In genomic region chr11:10805741-10806140, GRCh38 we compare ENCODE assay signal across 12 cellular contexts. TPM values are rescaled to one million over a fixed set of nuclear protein-coding genes. Genes with fewer than 3 reads are reported as not detected.
DNase-seq lines count a peak whose midpoint lies in the region; ATAC-seq, FAIRE-seq and TF ChIP-seq lines count a peak whose summit lies in the region.
"Had no signal": no experiment of that assay in that cellular context is flagged by ENCODE, and none has a peak within 500 bp of the region (broad histone marks: within the 10 kb centered on the region; RNA-seq: fewer than 3 reads in every experiment).

No MANE protein-coding gene starts in this region.

- POLR2A ChIA-PET in activated CD4-positive, alpha-beta T cell treated with anti-CD3 and anti-CD28 coated beads, Interleukin-2, amount 10 ng/mL, durations not matched to agents 7 days and 5 days (lab: Charles Lee), result no interaction called here

- H3K27me3 Mint-ChIP-seq in activated CD4-positive, alpha-beta T cell treated with anti-CD3 and anti-CD28 coated beads, Interleukin-2, amount 10 ng/mL, durations not matched to agents 7 days and 5 days, result no peaks in the 10 kb centered on the region
- H3K27me3 Mint-ChIP-seq in T-helper 2 cell treated with Interferon-gamma antibody and Interleukin-4, amounts not matched to agents 5 μg/mL and 100 μg/mL, for 36 hours (ENCODE audit: low read depth), result no peaks in the 10 kb centered on the region
- H3K27me3 Mint-ChIP-seq in stimulated activated memory B cell treated with anti-CD40 and anti-IgM and Interleukin-4, amounts not matched to agents 10 μg/mL and 1 μg/mL and 100 μg/mL, for 72 hours, result no peaks in the 10 kb centered on the region

- FAIRE-seq in GM12891 (lab: Jason Lieb, UNC), result no peak

- peak overlapping the region in 4 of 21 experiments; percentile 10 to 95 (median 19) for H3K27ac ChIP-seq in skin epidermis

- DNase-seq in activated CD4-positive, alpha-beta T cell treated with anti-CD3 and anti-CD28 coated beads, Interleukin-2, amount 10 ng/mL, durations not matched to agents 7 days and 5 days, result no peak
- no peak for DNase-seq in activated CD4-positive, alpha-beta T cell treated with anti-CD3 and anti-CD28 coated beads for 4 hours
- DNase-seq in T-helper 2 cell treated with Interferon-gamma antibody and Interleukin-4, amounts not matched to agents 5 μg/mL and 100 μg/mL, for 36 hours (ENCODE audit: low spot score), result no peak
- DNase-seq in fibroblast of pulmonary artery (ENCODE audit: low read depth), result no peak
- DNase-seq in GM12891 (ENCODE audit: insufficient read length, low spot score), result no peak
- DNase-seq: ACHN, NCI-H345, SW 1271 had no signal

- no peak for TF ChIP-seq CTCF in fibroblast of pulmonary artery (IDR thresholded peaks at IDR 0.05; ENCODE audit: low read length, missing control alignments)

- no peak for TF ChIP-seq POLR2A in GM12891 (IDR thresholded peaks at IDR 0.05; ENCODE audit: low read depth, low read length)

- H3K4me3 Mint-ChIP-seq in activated CD4-positive, alpha-beta T cell treated with anti-CD3 and anti-CD28 coated beads, Interleukin-2, amount 10 ng/mL, durations not matched to agents 7 days and 5 days, result peak overlapping the region; percentile 26
- peak overlapping the region; percentile 30 for H3K4me3 Mint-ChIP-seq in T-helper 2 cell treated with Interferon-gamma antibody and Interleukin-4, amounts not matched to agents 5 μg/mL and 100 μg/mL, for 36 hours
- H3K4me3 Mint-ChIP-seq in stimulated activated memory B cell treated with anti-CD40 and anti-IgM and Interleukin-4, amounts not matched to agents 10 μg/mL and 1 μg/mL and 100 μg/mL, for 72 hours, result no peak overlapping the region

- peaks cover 70% of the 10 kb centered on the region for H3K4me1 Mint-ChIP-seq in activated CD4-positive, alpha-beta T cell treated with anti-CD3 and anti-CD28 coated beads, Interleukin-2, amount 10 ng/mL, durations not matched to agents 7 days and 5 days
- peaks cover 56% of the 10 kb centered on the region for H3K4me1 Mint-ChIP-seq in T-helper 2 cell treated with Interferon-gamma antibody and Interleukin-4, amounts not matched to agents 5 μg/mL and 100 μg/mL, for 36 hours (ENCODE audit: low read depth)
- H3K4me1 Mint-ChIP-seq in stimulated activated memory B cell treated with anti-CD40 and anti-IgM and Interleukin-4, amounts not matched to agents 10 μg/mL and 1 μg/mL and 100 μg/mL, for 72 hours, result peaks cover 42% of the 10 kb centered on the region

- H3K9me3 Mint-ChIP-seq in activated CD4-positive, alpha-beta T cell treated with anti-CD3 and anti-CD28 coated beads, Interleukin-2, amount 10 ng/mL, durations not matched to agents 7 days and 5 days, result no peaks in the 10 kb centered on the region
- H3K9me3 Mint-ChIP-seq in T-helper 2 cell treated with Interferon-gamma antibody and Interleukin-4, amounts not matched to agents 5 μg/mL and 100 μg/mL, for 36 hours, result no peaks in the 10 kb centered on the region
- H3K9me3 Mint-ChIP-seq in stimulated activated memory B cell treated with anti-CD40 and anti-IgM and Interleukin-4, amounts not matched to agents 10 μg/mL and 1 μg/mL and 100 μg/mL, for 72 hours, result no peaks in the 10 kb centered on the region

- CTCF ChIA-PET in activated CD4-positive, alpha-beta T cell treated with anti-CD3 and anti-CD28 coated beads, Interleukin-2, amount 10 ng/mL, durations not matched to agents 7 days and 5 days (lab: Charles Lee), result interaction anchor here (1.1 to 2.5 kb wide), 4 partner anchors 9 to 138 kb away, joined by 3 to 8 read pairs (median 3); no protein-coding TSS in a partner anchor

- H3K36me3 Mint-ChIP-seq in activated CD4-positive, alpha-beta T cell treated with anti-CD3 and anti-CD28 coated beads, Interleukin-2, amount 10 ng/mL, durations not matched to agents 7 days and 5 days (ENCODE audit: low read depth), result peaks cover 71% of the 10 kb centered on the region
- peaks cover 74% of the 10 kb centered on the region for H3K36me3 Mint-ChIP-seq in T-helper 2 cell treated with Interferon-gamma antibody and Interleukin-4, amounts not matched to agents 5 μg/mL and 100 μg/mL, for 36 hours (ENCODE audit: low read depth)
- peaks cover 71% of the 10 kb centered on the region for H3K36me3 Mint-ChIP-seq in stimulated activated memory B cell treated with anti-CD40 and anti-IgM and Interleukin-4, amounts not matched to agents 10 μg/mL and 1 μg/mL and 100 μg/mL, for 72 hours

- no peak for ATAC-seq in HG03196 (IDR thresholded peaks at IDR 0.05; ENCODE audit: unreplicated experiment)
- no peak for ATAC-seq in stimulated activated memory B cell treated with anti-CD40 and anti-IgM and Interleukin-4, amounts not matched to agents 10 μg/mL and 1 μg/mL and 100 μg/mL, for 72 hours
- ATAC-seq: esophagus mucosa had no signal

- H3K4me3 ChIP-seq in fibroblast of pulmonary artery (replicated peaks; ENCODE audit: low read depth, low read length) (peak overlapping the region; percentile 6), skin epidermis (peak overlapping the region in 5 of 7 experiments; percentile 4 to 98 (median 71))

- H3K27ac Mint-ChIP-seq in activated CD4-positive, alpha-beta T cell treated with anti-CD3 and anti-CD28 coated beads, Interleukin-2, amount 10 ng/mL, durations not matched to agents 7 days and 5 days, result peak overlapping the region; percentile 69
- peak overlapping the region; percentile 63 for H3K27ac Mint-ChIP-seq in T-helper 2 cell treated with Interferon-gamma antibody and Interleukin-4, amounts not matched to agents 5 μg/mL and 100 μg/mL, for 36 hours
- no peak overlapping the region for H3K27ac Mint-ChIP-seq in stimulated activated memory B cell treated with anti-CD40 and anti-IgM and Interleukin-4, amounts not matched to agents 10 μg/mL and 1 μg/mL and 100 μg/mL, for 72 hours

TF ChIP-seq in GM12891, 5 proteins besides CTCF, POLR2A, EP300 and RAD21:
- TF ChIP-seq POLR2AphosphoS5 (IDR thresholded peaks at IDR 0.05; ENCODE audit: low read depth, low read length), result no peak
- TF ChIP-seq PAX5 (IDR thresholded peaks at IDR 0.05; ENCODE audit: insufficient read depth, low read length, severe bottlenecking), result no peak
- TF ChIP-seq TAF1 (IDR thresholded peaks at IDR 0.05; ENCODE audit: low read depth, low read length), result no peak
- no peak for TF ChIP-seq SPI1 (IDR thresholded peaks at IDR 0.05; ENCODE audit: low read depth, low read length)
- TF ChIP-seq POU2F2 (IDR thresholded peaks at IDR 0.05; ENCODE audit: low read depth, low read length), result no peak
TF ChIP-seq in GM12891: peak in this region for 0.

RNA-seq across cellular contexts. Expression of gene EIF4G2, which starts 3.0 kb away (rescaled TPM):
- 100 to 1,000 TPM; 650 to 817 TPM for total RNA-seq in activated CD4-positive, alpha-beta T cell treated with anti-CD3 and anti-CD28 coated beads, Interleukin-2, amount 10 ng/mL, durations not matched to agents 7 days and 5 days
- 304 TPM for polyA plus RNA-seq in GM12891 (2012; ENCODE audit: low read depth, missing spikeins)

RNA-seq across cellular contexts. Expression of gene ZBED5, which starts 52.1 kb away (rescaled TPM):
- 10 to 100 TPM; 57.1 to 57.5 TPM for total RNA-seq in activated CD4-positive, alpha-beta T cell treated with anti-CD3 and anti-CD28 coated beads, Interleukin-2, amount 10 ng/mL, durations not matched to agents 7 days and 5 days
- polyA plus RNA-seq in GM12891 (2012; ENCODE audit: low read depth, missing spikeins), result 21.0 TPM

RNA-seq across cellular contexts. Expression of gene CTR9, which starts 54.7 kb away (rescaled TPM):
- 10 to 100 TPM; 45.3 to 47.0 TPM for total RNA-seq in activated CD4-positive, alpha-beta T cell treated with anti-CD3 and anti-CD28 coated beads, Interleukin-2, amount 10 ng/mL, durations not matched to agents 7 days and 5 days
- 23.8 TPM for polyA plus RNA-seq in GM12891 (2012; ENCODE audit: low read depth, missing spikeins)
